Comparison of ENCODE assay signal across 1 cellular context in the genomic region with DNA sequence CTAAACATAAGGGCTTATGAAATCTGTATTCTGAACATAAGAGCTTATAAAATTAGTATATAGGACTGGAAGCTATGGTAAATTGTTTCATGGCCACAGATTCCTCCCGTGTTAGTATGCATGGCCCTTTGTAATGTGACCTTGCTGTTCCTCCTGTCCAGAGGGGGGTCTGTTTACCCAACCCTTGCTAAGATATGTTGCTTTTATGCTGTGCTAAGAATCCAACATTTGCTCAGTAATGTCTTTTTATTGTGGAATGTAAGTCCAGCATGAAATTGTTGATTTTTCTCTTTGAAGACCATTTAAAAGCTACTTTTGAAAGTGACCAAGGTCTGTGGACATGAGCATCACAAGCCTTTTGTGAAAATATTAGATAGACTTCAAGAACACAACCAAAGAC.
TF ChIP-seq lines count a peak whose summit lies in the region.

No MANE protein-coding gene starts in this region.

TF ChIP-seq in HepG2, 621 proteins besides CTCF, POLR2A, EP300 and RAD21 (continued from another document and continues in another):
- TF ChIP-seq, protein P1, sequence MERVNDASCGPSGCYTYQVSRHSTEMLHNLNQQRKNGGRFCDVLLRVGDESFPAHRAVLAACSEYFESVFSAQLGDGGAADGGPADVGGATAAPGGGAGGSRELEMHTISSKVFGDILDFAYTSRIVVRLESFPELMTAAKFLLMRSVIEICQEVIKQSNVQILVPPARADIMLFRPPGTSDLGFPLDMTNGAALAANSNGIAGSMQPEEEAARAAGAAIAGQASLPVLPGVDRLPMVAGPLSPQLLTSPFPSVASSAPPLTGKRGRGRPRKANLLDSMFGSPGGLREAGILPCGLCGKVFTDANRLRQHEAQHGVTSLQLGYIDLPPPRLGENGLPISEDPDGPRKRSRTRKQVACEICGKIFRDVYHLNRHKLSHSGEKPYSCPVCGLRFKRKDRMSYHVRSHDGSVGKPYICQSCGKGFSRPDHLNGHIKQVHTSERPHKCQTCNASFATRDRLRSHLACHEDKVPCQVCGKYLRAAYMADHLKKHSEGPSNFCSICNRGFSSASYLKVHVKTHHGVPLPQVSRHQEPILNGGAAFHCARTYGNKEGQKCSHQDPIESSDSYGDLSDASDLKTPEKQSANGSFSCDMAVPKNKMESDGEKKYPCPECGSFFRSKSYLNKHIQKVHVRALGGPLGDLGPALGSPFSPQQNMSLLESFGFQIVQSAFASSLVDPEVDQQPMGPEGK (CRISPR knock-in tag; IDR thresholded peaks at IDR 0.05) = peak; percentile 31; the same call in 1 of the 2 replicates
- TF ChIP-seq ZNF331 (CRISPR knock-in tag; IDR thresholded peaks at IDR 0.05) (peak; percentile 42; the same call in 1 of the 2 replicates), RARA (CRISPR knock-in tag; IDR thresholded peaks at IDR 0.05) (0 out of 2 replicates have a peak, but pooled peaks have one; percentile 19), IRF2 (CRISPR knock-in tag; IDR thresholded peaks at IDR 0.05) (no peak), SALL1 (CRISPR knock-in tag; IDR thresholded peaks at IDR 0.05) (peak; percentile 27; the same call in 1 of the 2 replicates), ZNF577 (CRISPR knock-in tag; IDR thresholded peaks at IDR 0.05; ENCODE audit: borderline replicate concordance, low read depth) (no peak), ZNF816 (CRISPR knock-in tag; IDR thresholded peaks at IDR 0.05; ENCODE audit: borderline replicate concordance) (no peak), RFXANK (CRISPR knock-in tag; IDR thresholded peaks at IDR 0.05) (no peak), MED13 (CRISPR knock-in tag; IDR thresholded peaks at IDR 0.05) (0 out of 2 replicates have a peak, but pooled peaks have one; percentile 43), ZFP82 (CRISPR knock-in tag; IDR thresholded peaks at IDR 0.05; ENCODE audit: borderline replicate concordance) (no peak), ZMYM4 (CRISPR knock-in tag; IDR thresholded peaks at IDR 0.05) (peak; percentile 41; the same call in 1 of the 2 replicates), MED1 (CRISPR knock-in tag; IDR thresholded peaks at IDR 0.05) (peak; percentile 33; the same call in 1 of the 2 replicates), NCOA2 (CRISPR knock-in tag; IDR thresholded peaks at IDR 0.05) (peak; percentile 81), CREM (IDR thresholded peaks at IDR 0.05) (peak; percentile 53; the same call in 1 of the 2 replicates), CREM (CRISPR knock-in tag; IDR thresholded peaks at IDR 0.05) (no peak), ZNF292 (CRISPR knock-in tag; IDR thresholded peaks at IDR 0.05; ENCODE audit: borderline replicate concordance, low read depth) (no peak)
- TF ChIP-seq, protein P2, sequence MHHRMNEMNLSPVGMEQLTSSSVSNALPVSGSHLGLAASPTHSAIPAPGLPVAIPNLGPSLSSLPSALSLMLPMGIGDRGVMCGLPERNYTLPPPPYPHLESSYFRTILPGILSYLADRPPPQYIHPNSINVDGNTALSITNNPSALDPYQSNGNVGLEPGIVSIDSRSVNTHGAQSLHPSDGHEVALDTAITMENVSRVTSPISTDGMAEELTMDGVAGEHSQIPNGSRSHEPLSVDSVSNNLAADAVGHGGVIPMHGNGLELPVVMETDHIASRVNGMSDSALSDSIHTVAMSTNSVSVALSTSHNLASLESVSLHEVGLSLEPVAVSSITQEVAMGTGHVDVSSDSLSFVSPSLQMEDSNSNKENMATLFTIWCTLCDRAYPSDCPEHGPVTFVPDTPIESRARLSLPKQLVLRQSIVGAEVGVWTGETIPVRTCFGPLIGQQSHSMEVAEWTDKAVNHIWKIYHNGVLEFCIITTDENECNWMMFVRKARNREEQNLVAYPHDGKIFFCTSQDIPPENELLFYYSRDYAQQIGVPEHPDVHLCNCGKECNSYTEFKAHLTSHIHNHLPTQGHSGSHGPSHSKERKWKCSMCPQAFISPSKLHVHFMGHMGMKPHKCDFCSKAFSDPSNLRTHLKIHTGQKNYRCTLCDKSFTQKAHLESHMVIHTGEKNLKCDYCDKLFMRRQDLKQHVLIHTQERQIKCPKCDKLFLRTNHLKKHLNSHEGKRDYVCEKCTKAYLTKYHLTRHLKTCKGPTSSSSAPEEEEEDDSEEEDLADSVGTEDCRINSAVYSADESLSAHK (CRISPR knock-in tag; IDR thresholded peaks at IDR 0.05; ENCODE audit: borderline replicate concordance) = no peak
- TF ChIP-seq, protein P3, sequence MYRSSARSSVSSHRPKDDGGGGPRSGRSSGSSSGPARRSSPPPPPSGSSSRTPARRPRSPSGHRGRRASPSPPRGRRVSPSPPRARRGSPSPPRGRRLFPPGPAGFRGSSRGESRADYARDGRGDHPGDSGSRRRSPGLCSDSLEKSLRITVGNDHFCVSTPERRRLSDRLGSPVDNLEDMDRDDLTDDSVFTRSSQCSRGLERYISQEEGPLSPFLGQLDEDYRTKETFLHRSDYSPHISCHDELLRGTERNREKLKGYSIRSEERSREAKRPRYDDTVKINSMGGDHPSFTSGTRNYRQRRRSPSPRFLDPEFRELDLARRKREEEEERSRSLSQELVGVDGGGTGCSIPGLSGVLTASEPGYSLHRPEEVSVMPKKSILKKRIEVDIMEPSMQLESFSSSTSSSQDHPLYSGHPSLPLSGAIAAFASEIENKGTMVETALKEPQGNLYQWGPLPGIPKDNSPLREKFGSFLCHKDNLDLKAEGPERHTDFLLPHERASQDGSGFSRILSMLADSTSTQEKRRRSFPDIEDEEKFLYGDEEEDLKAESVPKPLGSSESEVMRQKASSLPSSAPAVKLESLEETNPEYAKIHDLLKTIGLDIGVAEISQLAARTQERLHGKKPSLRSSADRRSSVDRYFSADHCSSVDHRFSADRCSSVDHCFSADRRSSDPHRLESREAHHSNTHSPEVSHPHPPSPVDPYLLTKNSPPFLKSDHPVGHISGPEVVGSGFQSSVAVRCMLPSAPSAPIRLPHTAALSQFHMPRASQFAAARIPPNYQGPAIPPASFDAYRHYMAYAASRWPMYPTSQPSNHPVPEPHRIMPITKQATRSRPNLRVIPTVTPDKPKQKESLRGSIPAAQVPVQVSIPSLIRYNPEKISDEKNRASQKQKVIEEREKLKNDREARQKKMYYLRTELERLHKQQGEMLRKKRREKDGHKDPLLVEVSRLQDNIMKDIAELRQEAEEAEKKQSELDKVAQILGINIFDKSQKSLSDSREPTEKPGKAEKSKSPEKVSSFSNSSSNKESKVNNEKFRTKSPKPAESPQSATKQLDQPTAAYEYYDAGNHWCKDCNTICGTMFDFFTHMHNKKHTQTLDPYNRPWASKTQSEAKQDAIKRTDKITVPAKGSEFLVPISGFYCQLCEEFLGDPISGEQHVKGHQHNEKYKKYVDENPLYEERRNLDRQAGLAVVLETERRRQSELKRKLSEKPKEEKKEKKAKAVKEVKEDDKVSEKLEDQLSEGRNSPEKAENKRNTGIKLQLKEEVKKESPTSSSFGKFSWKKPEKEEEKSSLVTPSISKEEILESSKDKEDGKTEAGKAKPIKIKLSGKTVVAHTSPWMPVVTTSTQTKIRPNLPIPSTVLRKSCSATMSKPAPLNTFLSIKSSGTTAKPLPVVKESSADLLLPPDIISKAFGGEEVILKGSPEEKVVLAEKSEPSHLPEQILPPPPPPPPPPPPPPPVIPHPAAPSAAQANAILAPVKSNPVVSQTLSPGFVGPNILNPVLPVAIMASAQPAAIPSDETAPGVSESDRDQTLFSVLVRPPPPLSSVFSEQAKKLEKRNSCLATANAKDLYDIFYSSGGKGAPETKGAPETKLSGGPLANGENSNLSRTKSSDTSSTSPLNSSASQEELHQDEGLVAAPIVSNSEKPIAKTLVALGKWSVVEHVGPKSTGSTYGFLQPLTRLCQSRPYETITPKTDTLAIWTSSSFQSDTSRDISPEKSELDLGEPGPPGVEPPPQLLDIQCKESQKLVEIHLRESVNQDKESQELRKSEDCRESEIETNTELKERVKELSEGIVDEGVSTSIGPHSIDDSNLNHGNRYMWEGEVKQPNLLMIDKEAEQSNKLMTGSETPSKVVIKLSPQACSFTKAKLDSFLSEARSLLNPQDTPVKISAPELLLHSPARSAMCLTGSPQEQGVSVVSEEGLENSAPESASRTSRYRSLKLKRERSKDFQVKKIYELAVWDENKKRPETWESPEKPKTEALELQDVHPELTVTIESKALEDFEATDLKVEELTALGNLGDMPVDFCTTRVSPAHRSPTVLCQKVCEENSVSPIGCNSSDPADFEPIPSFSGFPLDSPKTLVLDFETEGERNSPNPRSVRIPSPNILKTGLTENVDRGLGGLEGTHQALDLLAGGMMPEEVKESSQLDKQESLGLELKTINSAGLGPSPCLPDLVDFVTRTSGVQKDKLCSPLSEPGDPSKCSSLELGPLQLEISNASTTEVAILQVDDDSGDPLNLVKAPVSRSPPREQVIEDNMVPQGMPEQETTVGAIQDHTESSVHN (CRISPR knock-in tag; IDR thresholded peaks at IDR 0.05) = no peak
- TF ChIP-seq, protein P4, sequence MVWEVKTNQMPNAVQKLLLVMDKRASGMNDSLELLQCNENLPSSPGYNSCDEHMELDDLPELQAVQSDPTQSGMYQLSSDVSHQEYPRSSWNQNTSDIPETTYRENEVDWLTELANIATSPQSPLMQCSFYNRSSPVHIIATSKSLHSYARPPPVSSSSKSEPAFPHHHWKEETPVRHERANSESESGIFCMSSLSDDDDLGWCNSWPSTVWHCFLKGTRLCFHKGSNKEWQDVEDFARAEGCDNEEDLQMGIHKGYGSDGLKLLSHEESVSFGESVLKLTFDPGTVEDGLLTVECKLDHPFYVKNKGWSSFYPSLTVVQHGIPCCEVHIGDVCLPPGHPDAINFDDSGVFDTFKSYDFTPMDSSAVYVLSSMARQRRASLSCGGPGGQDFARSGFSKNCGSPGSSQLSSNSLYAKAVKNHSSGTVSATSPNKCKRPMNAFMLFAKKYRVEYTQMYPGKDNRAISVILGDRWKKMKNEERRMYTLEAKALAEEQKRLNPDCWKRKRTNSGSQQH (CRISPR knock-in tag; IDR thresholded peaks at IDR 0.05; ENCODE audit: low read depth) = no peak
- TF ChIP-seq, protein P5, sequence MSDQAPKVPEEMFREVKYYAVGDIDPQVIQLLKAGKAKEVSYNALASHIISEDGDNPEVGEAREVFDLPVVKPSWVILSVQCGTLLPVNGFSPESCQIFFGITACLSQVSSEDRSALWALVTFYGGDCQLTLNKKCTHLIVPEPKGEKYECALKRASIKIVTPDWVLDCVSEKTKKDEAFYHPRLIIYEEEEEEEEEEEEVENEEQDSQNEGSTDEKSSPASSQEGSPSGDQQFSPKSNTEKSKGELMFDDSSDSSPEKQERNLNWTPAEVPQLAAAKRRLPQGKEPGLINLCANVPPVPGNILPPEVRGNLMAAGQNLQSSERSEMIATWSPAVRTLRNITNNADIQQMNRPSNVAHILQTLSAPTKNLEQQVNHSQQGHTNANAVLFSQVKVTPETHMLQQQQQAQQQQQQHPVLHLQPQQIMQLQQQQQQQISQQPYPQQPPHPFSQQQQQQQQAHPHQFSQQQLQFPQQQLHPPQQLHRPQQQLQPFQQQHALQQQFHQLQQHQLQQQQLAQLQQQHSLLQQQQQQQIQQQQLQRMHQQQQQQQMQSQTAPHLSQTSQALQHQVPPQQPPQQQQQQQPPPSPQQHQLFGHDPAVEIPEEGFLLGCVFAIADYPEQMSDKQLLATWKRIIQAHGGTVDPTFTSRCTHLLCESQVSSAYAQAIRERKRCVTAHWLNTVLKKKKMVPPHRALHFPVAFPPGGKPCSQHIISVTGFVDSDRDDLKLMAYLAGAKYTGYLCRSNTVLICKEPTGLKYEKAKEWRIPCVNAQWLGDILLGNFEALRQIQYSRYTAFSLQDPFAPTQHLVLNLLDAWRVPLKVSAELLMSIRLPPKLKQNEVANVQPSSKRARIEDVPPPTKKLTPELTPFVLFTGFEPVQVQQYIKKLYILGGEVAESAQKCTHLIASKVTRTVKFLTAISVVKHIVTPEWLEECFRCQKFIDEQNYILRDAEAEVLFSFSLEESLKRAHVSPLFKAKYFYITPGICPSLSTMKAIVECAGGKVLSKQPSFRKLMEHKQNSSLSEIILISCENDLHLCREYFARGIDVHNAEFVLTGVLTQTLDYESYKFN (CRISPR knock-in tag; conservative IDR thresholded peaks at IDR 0.05) = peak; percentile 47; the same call in 1 of the 2 replicates
- TF ChIP-seq, protein P6, sequence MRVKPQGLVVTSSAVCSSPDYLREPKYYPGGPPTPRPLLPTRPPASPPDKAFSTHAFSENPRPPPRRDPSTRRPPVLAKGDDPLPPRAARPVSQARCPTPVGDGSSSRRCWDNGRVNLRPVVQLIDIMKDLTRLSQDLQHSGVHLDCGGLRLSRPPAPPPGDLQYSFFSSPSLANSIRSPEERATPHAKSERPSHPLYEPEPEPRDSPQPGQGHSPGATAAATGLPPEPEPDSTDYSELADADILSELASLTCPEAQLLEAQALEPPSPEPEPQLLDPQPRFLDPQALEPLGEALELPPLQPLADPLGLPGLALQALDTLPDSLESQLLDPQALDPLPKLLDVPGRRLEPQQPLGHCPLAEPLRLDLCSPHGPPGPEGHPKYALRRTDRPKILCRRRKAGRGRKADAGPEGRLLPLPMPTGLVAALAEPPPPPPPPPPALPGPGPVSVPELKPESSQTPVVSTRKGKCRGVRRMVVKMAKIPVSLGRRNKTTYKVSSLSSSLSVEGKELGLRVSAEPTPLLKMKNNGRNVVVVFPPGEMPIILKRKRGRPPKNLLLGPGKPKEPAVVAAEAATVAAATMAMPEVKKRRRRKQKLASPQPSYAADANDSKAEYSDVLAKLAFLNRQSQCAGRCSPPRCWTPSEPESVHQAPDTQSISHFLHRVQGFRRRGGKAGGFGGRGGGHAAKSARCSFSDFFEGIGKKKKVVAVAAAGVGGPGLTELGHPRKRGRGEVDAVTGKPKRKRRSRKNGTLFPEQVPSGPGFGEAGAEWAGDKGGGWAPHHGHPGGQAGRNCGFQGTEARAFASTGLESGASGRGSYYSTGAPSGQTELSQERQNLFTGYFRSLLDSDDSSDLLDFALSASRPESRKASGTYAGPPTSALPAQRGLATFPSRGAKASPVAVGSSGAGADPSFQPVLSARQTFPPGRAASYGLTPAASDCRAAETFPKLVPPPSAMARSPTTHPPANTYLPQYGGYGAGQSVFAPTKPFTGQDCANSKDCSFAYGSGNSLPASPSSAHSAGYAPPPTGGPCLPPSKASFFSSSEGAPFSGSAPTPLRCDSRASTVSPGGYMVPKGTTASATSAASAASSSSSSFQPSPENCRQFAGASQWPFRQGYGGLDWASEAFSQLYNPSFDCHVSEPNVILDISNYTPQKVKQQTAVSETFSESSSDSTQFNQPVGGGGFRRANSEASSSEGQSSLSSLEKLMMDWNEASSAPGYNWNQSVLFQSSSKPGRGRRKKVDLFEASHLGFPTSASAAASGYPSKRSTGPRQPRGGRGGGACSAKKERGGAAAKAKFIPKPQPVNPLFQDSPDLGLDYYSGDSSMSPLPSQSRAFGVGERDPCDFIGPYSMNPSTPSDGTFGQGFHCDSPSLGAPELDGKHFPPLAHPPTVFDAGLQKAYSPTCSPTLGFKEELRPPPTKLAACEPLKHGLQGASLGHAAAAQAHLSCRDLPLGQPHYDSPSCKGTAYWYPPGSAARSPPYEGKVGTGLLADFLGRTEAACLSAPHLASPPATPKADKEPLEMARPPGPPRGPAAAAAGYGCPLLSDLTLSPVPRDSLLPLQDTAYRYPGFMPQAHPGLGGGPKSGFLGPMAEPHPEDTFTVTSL (CRISPR knock-in tag; IDR thresholded peaks at IDR 0.05; ENCODE audit: borderline replicate concordance) = peak; percentile 33; the same call in 1 of the 2 replicates
- TF ChIP-seq, protein P7, sequence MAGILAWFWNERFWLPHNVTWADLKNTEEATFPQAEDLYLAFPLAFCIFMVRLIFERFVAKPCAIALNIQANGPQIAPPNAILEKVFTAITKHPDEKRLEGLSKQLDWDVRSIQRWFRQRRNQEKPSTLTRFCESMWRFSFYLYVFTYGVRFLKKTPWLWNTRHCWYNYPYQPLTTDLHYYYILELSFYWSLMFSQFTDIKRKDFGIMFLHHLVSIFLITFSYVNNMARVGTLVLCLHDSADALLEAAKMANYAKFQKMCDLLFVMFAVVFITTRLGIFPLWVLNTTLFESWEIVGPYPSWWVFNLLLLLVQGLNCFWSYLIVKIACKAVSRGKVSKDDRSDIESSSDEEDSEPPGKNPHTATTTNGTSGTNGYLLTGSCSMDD (CRISPR knock-in tag; IDR thresholded peaks at IDR 0.05) = no peak
- TF ChIP-seq, protein P8, sequence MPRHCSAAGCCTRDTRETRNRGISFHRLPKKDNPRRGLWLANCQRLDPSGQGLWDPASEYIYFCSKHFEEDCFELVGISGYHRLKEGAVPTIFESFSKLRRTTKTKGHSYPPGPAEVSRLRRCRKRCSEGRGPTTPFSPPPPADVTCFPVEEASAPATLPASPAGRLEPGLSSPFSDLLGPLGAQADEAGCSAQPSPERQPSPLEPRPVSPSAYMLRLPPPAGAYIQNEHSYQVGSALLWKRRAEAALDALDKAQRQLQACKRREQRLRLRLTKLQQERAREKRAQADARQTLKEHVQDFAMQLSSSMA (CRISPR knock-in tag; IDR thresholded peaks at IDR 0.05) = no peak
